10 cellular contexts compared by ENCODE assay signal in genomic region chr11:33775832-33776231, GRCh38. TPM values are rescaled to one million over a fixed set of nuclear protein-coding genes. Genes with fewer than 3 reads are reported as not detected.
A peak's percentile ranks its signal among the peaks of the same experiment; 100 is the strongest.
DNase-seq lines count a peak whose midpoint lies in the region; ATAC-seq, FAIRE-seq and TF ChIP-seq lines count a peak whose summit lies in the region.
"Had no signal": no experiment of that assay in that cellular context is flagged by ENCODE, and none has a peak within 500 bp of the region (broad histone marks: within the 10 kb centered on the region; RNA-seq: fewer than 3 reads in every experiment).

No MANE protein-coding gene starts in this region.

- dilution Hi-C loops in keratinocyte (cut with MboI; ENCODE audit: extremely low pct_ligation_motif_present, low sequenced_read_pairs) = no loop called here

- peak; percentile 44 for ATAC-seq in GM19438 (IDR thresholded peaks at IDR 0.05; ENCODE audit: low read depth, unreplicated experiment)
- peak; percentile 33 for ATAC-seq in HG03460 (IDR thresholded peaks at IDR 0.05; ENCODE audit: unreplicated experiment)

- no peak overlapping the region for H2AFZ ChIP-seq in keratinocyte (ENCODE audit: control insufficient read depth, low read length)

- H3K4me2 ChIP-seq in keratinocyte (ENCODE audit: control insufficient read depth, extremely low read depth, insufficient read depth, low read depth, low read length) = peak overlapping the region; percentile 12

- TF ChIP-seq CTCF in keratinocyte (optimal IDR thresholded peaks at IDR 0.05 in 1 of 3, IDR thresholded peaks at IDR 0.05 in 1 of 3, conservative IDR thresholded peaks at IDR 0.05 in 1 of 3; ENCODE audit: extremely low read depth in 1 of 3, insufficient read depth in 2 of 3, low read length in 3 of 3) = no peak

- no peaks in the 10 kb centered on the region for H4K20me1 ChIP-seq in keratinocyte (ENCODE audit: control insufficient read depth, extremely low read depth, insufficient read depth, low read length)

- FAIRE-seq in keratinocyte (lab: Jason Lieb, UNC) = no peak

- H3K36me3 ChIP-seq in keratinocyte (ENCODE audit: control insufficient read depth in 2 of 2, extremely low read depth in 1 of 2, insufficient read depth in 2 of 2, low read length in 2 of 2) = no peaks in the 10 kb centered on the region

- H3K27me3 ChIP-seq in keratinocyte (ENCODE audit: control insufficient read depth, extremely low read depth, insufficient read depth, low read length) = no peaks in the 10 kb centered on the region

- no peaks in the 10 kb centered on the region for H3K9me3 ChIP-seq in keratinocyte (ENCODE audit: control insufficient read depth, low read depth, low read length)

- peaks cover 2% of the 10 kb centered on the region for H3K9me1 ChIP-seq in keratinocyte (ENCODE audit: control insufficient read depth, extremely low read depth, insufficient read depth, low read length)

- H3K79me2 ChIP-seq in keratinocyte (ENCODE audit: control insufficient read depth, insufficient read depth, low read length) = peaks cover 27% of the 10 kb centered on the region

- H3K27ac ChIP-seq in keratinocyte (ENCODE audit: control insufficient read depth, insufficient read depth, low read length) = no peak overlapping the region
- H3K27ac ChIP-seq: hepatocyte had no signal

- H3K9ac ChIP-seq in keratinocyte (ENCODE audit: control insufficient read depth, extremely low read depth, insufficient read depth, low read length) = no peak overlapping the region

- DNase-seq in DMS53 treated with DMSO at 0.1 percent for 48 hours (lab: John Stamatoyannopoulos, UW; ENCODE audit: unreplicated experiment) (peak; percentile 26), keratinocyte (ENCODE audit: low read depth, low spot score) (no peak), NCI-H2081 (lab: John Stamatoyannopoulos, UW) (no peak), pons (ENCODE audit: low spot score) (no peak), NCI-H2107 (lab: John Stamatoyannopoulos, UW) (no peak), NCI-H446 treated with DMSO at 0.1 percent for 48 hours (lab: John Stamatoyannopoulos, UW) (no peak)
- DNase-seq: Karpas-422 had no signal

- no peak overlapping the region for H3K4me3 ChIP-seq in keratinocyte (ENCODE audit: control insufficient read depth in 2 of 3, extremely low read depth in 1 of 3, insufficient read depth in 2 of 3, low read depth in 1 of 3, low read length in 3 of 3)
- H3K4me3 ChIP-seq: hepatocyte had no signal

- H3K4me1 ChIP-seq in keratinocyte (ENCODE audit: control insufficient read depth, extremely low read depth, insufficient read depth, low read length) = peaks cover 36% of the 10 kb centered on the region

RNA-seq across cellular contexts. Expression of gene FBXO3, which starts 1.5 kb away (rescaled TPM):
- 47.3 to 68.6 TPM (median 48.5 TPM) in 3 replicates for polyA plus RNA-seq in keratinocyte
- 42.8 TPM for polyA plus RNA-seq in keratinocyte (2011; ENCODE audit: low read depth)
- 22.3 and 50.6 TPM in 2 replicates for polyA plus RNA-seq in keratinocyte (2011; cell fraction: cytosol; rRNA removed)
- polyA plus RNA-seq in keratinocyte (2011; cell fraction: nucleus; rRNA removed) = 44.9 and 65.7 TPM in 2 replicates
- 25.0 and 34.6 TPM in 2 replicates for polyA plus RNA-seq in keratinocyte (2012; ENCODE audit: low replicate concordance)
- polyA minus RNA-seq in keratinocyte = 11.1 to 60.4 TPM (median 40.3 TPM) in 3 replicates
- polyA minus RNA-seq in keratinocyte (2011; cell fraction: cytosol; rRNA and poly(A)+ RNA removed) = 35.5 TPM
- 32.0 and 44.9 TPM in 2 replicates for polyA minus RNA-seq in keratinocyte (2011; cell fraction: nucleus; rRNA and poly(A)+ RNA removed)

RNA-seq across cellular contexts. Expression of gene CD59, which starts 39.6 kb away (rescaled TPM):
- polyA plus RNA-seq in keratinocyte = 1,349 to 1,804 TPM (median 1,403 TPM) in 3 replicates
- polyA plus RNA-seq in keratinocyte (2011; ENCODE audit: low read depth) = 138 TPM
- polyA plus RNA-seq in keratinocyte (2011; cell fraction: cytosol; rRNA removed) = 1,041 and 1,596 TPM in 2 replicates
- 1,467 and 1,504 TPM in 2 replicates for polyA plus RNA-seq in keratinocyte (2011; cell fraction: nucleus; rRNA removed)
- 746 and 1,053 TPM in 2 replicates for polyA plus RNA-seq in keratinocyte (2012; ENCODE audit: low replicate concordance)
- 691 to 1,393 TPM (median 1,095 TPM) in 3 replicates for polyA minus RNA-seq in keratinocyte
- polyA minus RNA-seq in keratinocyte (2011; cell fraction: cytosol; rRNA and poly(A)+ RNA removed) = 314 TPM
- polyA minus RNA-seq in keratinocyte (2011; cell fraction: nucleus; rRNA and poly(A)+ RNA removed) = 626 and 1,149 TPM in 2 replicates
